1 cellular context compared by ENCODE assay signal in genomic region chr15:59327942-59328341, GRCh38.
TF ChIP-seq lines count a peak whose summit lies in the region.

No MANE protein-coding gene starts in this region.

TF ChIP-seq in WTC11, 78 proteins besides CTCF, POLR2A, EP300 and RAD21 (continued from another document):
- no peak for TF ChIP-seq FOXP4 (CRISPR knock-in tag; IDR thresholded peaks at IDR 0.05)
- no peak for TF ChIP-seq AFF4 (CRISPR knock-in tag; IDR thresholded peaks at IDR 0.05; ENCODE audit: borderline replicate concordance)
- TF ChIP-seq NFATC4 (CRISPR knock-in tag; IDR thresholded peaks at IDR 0.05), result no peak
- TF ChIP-seq ZSCAN18 (CRISPR knock-in tag; IDR thresholded peaks at IDR 0.05), result no peak
- TF ChIP-seq PRDM15 (CRISPR knock-in tag; IDR thresholded peaks at IDR 0.05), result no peak
- TF ChIP-seq TEAD1 (CRISPR knock-in tag; IDR thresholded peaks at IDR 0.05), result no peak
TF ChIP-seq in WTC11: peak in this region for 0.
